In genomic region chr10:128373071-128373749, GRCh38 we compare ENCODE assay signal across 13 cellular contexts.
DNase-seq lines count a peak whose midpoint lies in the region; ATAC-seq and TF ChIP-seq lines count a peak whose summit lies in the region.
"Had no signal": no experiment of that assay in that cellular context is flagged by ENCODE, and none has a peak within 500 bp of the region (broad histone marks: within the 10 kb centered on the region; RNA-seq: fewer than 3 reads in every experiment).

No MANE protein-coding gene starts in this region.

- H3K4me1 Mint-ChIP-seq in activated naive CD4-positive, alpha-beta T cell treated with anti-CD3 and anti-CD28 coated beads, Interleukin-2, amount 10 ng/mL, durations not matched to agents 7 days and 5 days, result peaks cover 10% of the 10 kb centered on the region

- peaks cover 25% of the 10 kb centered on the region for H3K27me3 Mint-ChIP-seq in activated naive CD4-positive, alpha-beta T cell treated with anti-CD3 and anti-CD28 coated beads, Interleukin-2, amount 10 ng/mL, durations not matched to agents 7 days and 5 days
- H3K27me3 Mint-ChIP-seq: B cell had no signal

- DNase-seq in GM13976 (ENCODE audit: low spot score) (peak; percentile 50), GM19238 (ENCODE audit: insufficient read length, low spot score) (peak; percentile 17), T1000 (lab: John Stamatoyannopoulos, UW) (no peak), retina (no peak)
- no peak for DNase-seq in activated naive CD4-positive, alpha-beta T cell treated with anti-CD3 and anti-CD28 coated beads, Interleukin-2, amount 10 ng/mL, durations not matched to agents 7 days and 5 days
- DNase-seq in stimulated activated CD4-positive, alpha-beta T cell treated with anti-CD3 and anti-CD28 coated beads, Interleukin-4, amount 100 ng/mL, for 4 hours, result no peak
- DNase-seq: lower lobe of right lung; NCI-H1417; stimulated activated CD4-positive, alpha-beta T cell treated with anti-CD3 and anti-CD28 coated beads, Interleukin-4, amount 100 ng/mL, for 24 hours; T-helper 9 cell had no signal

- H3K27ac Mint-ChIP-seq in activated naive CD4-positive, alpha-beta T cell treated with anti-CD3 and anti-CD28 coated beads, Interleukin-2, amount 10 ng/mL, durations not matched to agents 7 days and 5 days, result no peak overlapping the region
- H3K27ac Mint-ChIP-seq: B cell had no signal

- peak; percentile 78 for ATAC-seq in HG02642 (IDR thresholded peaks at IDR 0.05; ENCODE audit: poor library complexity, unreplicated experiment)
- ATAC-seq in HG03439 (IDR thresholded peaks at IDR 0.05; ENCODE audit: unreplicated experiment), result peak; percentile 79
- ATAC-seq: lower lobe of right lung had no signal

- in situ Hi-C loops in GM13976 (cut with MboI; ENCODE audit: low sequenced_read_pairs, unreplicated experiment), result no loop called here

- TF ChIP-seq CTCF in GM13976 (IDR thresholded peaks at IDR 0.05; ENCODE audit: borderline replicate concordance, control extremely low read depth, extremely low read depth, insufficient read depth, missing control alignments), result no peak

- no peaks in the 10 kb centered on the region for H3K36me3 Mint-ChIP-seq in activated naive CD4-positive, alpha-beta T cell treated with anti-CD3 and anti-CD28 coated beads, Interleukin-2, amount 10 ng/mL, durations not matched to agents 7 days and 5 days

- H3K4me3 Mint-ChIP-seq in activated naive CD4-positive, alpha-beta T cell treated with anti-CD3 and anti-CD28 coated beads, Interleukin-2, amount 10 ng/mL, durations not matched to agents 7 days and 5 days, result no peak overlapping the region
- H3K4me3 Mint-ChIP-seq: B cell had no signal

- H3K9me3 Mint-ChIP-seq in activated naive CD4-positive, alpha-beta T cell treated with anti-CD3 and anti-CD28 coated beads, Interleukin-2, amount 10 ng/mL, durations not matched to agents 7 days and 5 days, result peaks cover 2% of the 10 kb centered on the region

- CTCF ChIA-PET in activated naive CD4-positive, alpha-beta T cell treated with anti-CD3 and anti-CD28 coated beads, Interleukin-2, amount 10 ng/mL, durations not matched to agents 7 days and 5 days (lab: Charles Lee), result no interaction called here

Comparison
In these comparisons a context has a peak if more than half of its experiments do, and no peak if none do; other contexts are left out.
1. DNase-seq: peak in GM13976 (single experiment) and GM19238 (single experiment); none in T1000 (single experiment), activated naive CD4-positive, alpha-beta T cell treated with anti-CD3 and anti-CD28 coated beads, Interleukin-2, amount 10 ng/mL, durations not matched to agents 7 days and 5 days (single experiment), stimulated activated CD4-positive, alpha-beta T cell treated with anti-CD3 and anti-CD28 coated beads, Interleukin-4, amount 100 ng/mL, for 4 hours (0 of 2) and retina (single experiment).